Comparison of ENCODE assay signal across 1 cellular context in genomic region chrX:106007815-106008214, GRCh38.
TF ChIP-seq lines count a peak whose summit lies in the region.

No MANE protein-coding gene starts in this region.

TF ChIP-seq in HepG2, 621 proteins besides CTCF, POLR2A, EP300 and RAD21 (continued from another document):
- TF ChIP-seq ZNF687 (CRISPR knock-in tag; IDR thresholded peaks at IDR 0.05) (no peak), ONECUT2 (CRISPR knock-in tag; IDR thresholded peaks at IDR 0.05) (no peak), NFIC (IDR thresholded peaks at IDR 0.05; ENCODE audit: low read length) (peak; percentile 51; the same call in 1 of the 2 replicates), PHF5A (CRISPR knock-in tag; IDR thresholded peaks at IDR 0.05; ENCODE audit: low read depth, unreplicated experiment) (peak; percentile 37), ZNF274 (CRISPR knock-in tag; IDR thresholded peaks at IDR 0.05) (no peak), THAP7 (CRISPR knock-in tag; IDR thresholded peaks at IDR 0.05) (no peak), HDAC1 (CRISPR knock-in tag; IDR thresholded peaks at IDR 0.05) (peak; percentile 49; the same call in 1 of the 2 replicates), ZNF503 (CRISPR knock-in tag; IDR thresholded peaks at IDR 0.05) (peak; percentile 20; the same call in 1 of the 2 replicates), SALL1 (CRISPR knock-in tag; IDR thresholded peaks at IDR 0.05) (peak; percentile 73; the same call in 1 of the 2 replicates), GABPA (IDR thresholded peaks at IDR 0.05; ENCODE audit: low read depth, low read length) (no peak), GABPA (CRISPR knock-in tag; IDR thresholded peaks at IDR 0.05; ENCODE audit: low read depth) (peak; percentile 13; the same call in 1 of the 2 replicates), PPARG (CRISPR knock-in tag; conservative IDR thresholded peaks at IDR 0.05) (peak; percentile 39; the same call in 1 of the 2 replicates), SIX4 (CRISPR knock-in tag; IDR thresholded peaks at IDR 0.05) (peak; percentile 64; the same call in 1 of the 2 replicates), ZNF777 (CRISPR knock-in tag; IDR thresholded peaks at IDR 0.05) (no peak), RXRB (CRISPR knock-in tag; IDR thresholded peaks at IDR 0.05; ENCODE audit: borderline replicate concordance) (peak; percentile 79), XRCC5 (optimal IDR thresholded peaks at IDR 0.05; ENCODE audit: low read length) (no peak), ZNF749 (CRISPR knock-in tag; IDR thresholded peaks at IDR 0.05; ENCODE audit: borderline replicate concordance) (no peak), MED13 (CRISPR knock-in tag; IDR thresholded peaks at IDR 0.05) (peak; percentile 76; the same call in 1 of the 2 replicates), NR2F6 (IDR thresholded peaks at IDR 0.05) (peak; percentile 64), NR2F6 (CRISPR knock-in tag; IDR thresholded peaks at IDR 0.05) (peak; percentile 49; the same call in 1 of the 2 replicates), ARID4A (CRISPR knock-in tag; IDR thresholded peaks at IDR 0.05; ENCODE audit: borderline replicate concordance) (peak; percentile 18; the same call in 1 of the 2 replicates), HOXA7 (CRISPR knock-in tag; IDR thresholded peaks at IDR 0.05) (no peak), ARID5B (CRISPR knock-in tag; IDR thresholded peaks at IDR 0.05) (peak; percentile 86), MEIS1 (CRISPR knock-in tag; IDR thresholded peaks at IDR 0.05; ENCODE audit: borderline replicate concordance) (no peak), KLF11 (CRISPR knock-in tag; IDR thresholded peaks at IDR 0.05) (no peak), ZNF672 (CRISPR knock-in tag; IDR thresholded peaks at IDR 0.05) (no peak), IRF9 (CRISPR knock-in tag; IDR thresholded peaks at IDR 0.05; ENCODE audit: borderline replicate concordance) (no peak), ZNF644 (CRISPR knock-in tag; IDR thresholded peaks at IDR 0.05; ENCODE audit: low read depth) (peak; percentile 66; the same call in 1 of the 2 replicates), ZNF513 (CRISPR knock-in tag; conservative IDR thresholded peaks at IDR 0.05) (no peak), CREB1 (IDR thresholded peaks at IDR 0.05) (no peak), CREB1 (CRISPR knock-in tag; IDR thresholded peaks at IDR 0.05) (peak; percentile 64; the same call in 1 of the 2 replicates), ZNF780A (CRISPR knock-in tag; IDR thresholded peaks at IDR 0.05) (no peak), ZSCAN25 (CRISPR knock-in tag; IDR thresholded peaks at IDR 0.05) (no peak), SP5 (CRISPR knock-in tag; IDR thresholded peaks at IDR 0.05; ENCODE audit: borderline replicate concordance, low read depth) (peak; percentile 86), IKZF5 (CRISPR knock-in tag; IDR thresholded peaks at IDR 0.05) (peak; percentile 75; the same call in 1 of the 2 replicates), TFE3 (CRISPR knock-in tag; IDR thresholded peaks at IDR 0.05) (0 out of 2 replicates have a peak, but pooled peaks have one; percentile 11), KDM3A (CRISPR knock-in tag; IDR thresholded peaks at IDR 0.05; ENCODE audit: low read depth) (peak; percentile 44; the same call in 1 of the 2 replicates), HNRNPK (IDR thresholded peaks at IDR 0.05; ENCODE audit: low read depth, low read length, poor library complexity, severe bottlenecking) (no peak), FOXA1 (IDR thresholded peaks at IDR 0.05) (no peak), FOXA1 (CRISPR knock-in tag; IDR thresholded peaks at IDR 0.05) (peak; percentile 44; the same call in 1 of the 2 replicates), GZF1 (CRISPR knock-in tag; IDR thresholded peaks at IDR 0.05) (no peak)
